Comparison of ENCODE assay signal across 8 cellular contexts in the genomic region with DNA sequence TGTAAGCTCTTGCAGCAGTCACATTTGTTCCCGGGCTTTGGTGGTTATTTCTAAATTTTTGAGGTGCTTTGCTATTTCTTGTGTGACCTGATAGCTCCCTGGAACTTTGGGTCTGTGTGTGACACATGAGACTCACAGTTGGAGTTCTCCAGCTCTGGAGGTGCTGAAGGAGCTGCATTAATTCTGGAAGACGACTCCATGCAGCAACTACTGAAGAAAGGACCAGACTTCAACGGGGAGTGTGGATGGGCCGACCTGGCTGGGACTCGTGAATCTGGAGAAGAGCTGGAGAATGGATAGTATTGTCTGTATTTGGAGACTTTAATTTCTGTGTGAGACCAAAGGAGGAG. TPM values are rescaled to one million over a fixed set of nuclear protein-coding genes. Genes with fewer than 3 reads are reported as not detected.
A peak's percentile ranks its signal among the peaks of the same experiment; 100 is the strongest.
DNase-seq lines count a peak whose midpoint lies in the region; ATAC-seq and TF ChIP-seq lines count a peak whose summit lies in the region.

No MANE protein-coding gene starts in this region.

- no peak overlapping the region for H4K5ac ChIP-seq in H9 (ENCODE audit: insufficient read length, low read depth, low read length)

- H3K18ac ChIP-seq in H9 (ENCODE audit: insufficient read length, low read depth, low read length): no peak overlapping the region

- no peaks in the 10 kb centered on the region for H3K36me3 ChIP-seq in hepatocyte (replicated peaks; ENCODE audit: insufficient read depth, low read depth)

- intact Hi-C loops in activated CD8-positive, alpha-beta T cell treated with anti-CD3 and anti-CD28 coated beads for 36 hours (cut with micrococcal nuclease): loop anchor here (2.0 kb wide), 1 partner anchor 69 kb away; no protein-coding TSS in a partner anchor

- H3K27me3 ChIP-seq in H9 (ENCODE audit: insufficient read depth, low read length) (no peaks in the 10 kb centered on the region), hepatocyte (no peaks in the 10 kb centered on the region)

- H3K4me1 Mint-ChIP-seq in H9: peaks cover 19 to 24% of the 10 kb centered on the region in 2 experiments
- peaks cover 29% of the 10 kb centered on the region for H3K4me1 Mint-ChIP-seq in activated CD8-positive, alpha-beta T cell treated with anti-CD3 and anti-CD28 coated beads for 36 hours (ENCODE audit: low read depth)

- H4K20me1 ChIP-seq in H9 (ENCODE audit: control insufficient read depth, insufficient read depth, insufficient read length) (no peaks in the 10 kb centered on the region), hepatocyte (ENCODE audit: insufficient read depth, poor library complexity, severe bottlenecking) (peaks cover 22% of the 10 kb centered on the region)

- no peak overlapping the region for H3T11ph ChIP-seq in H9 (ENCODE audit: low read length)

- H3K27ac Mint-ChIP-seq in H9: peak overlapping the region; percentile 23 to 39 (median 36); a peak in 5 of 7 replicates
- peak overlapping the region; percentile 99 for H3K27ac Mint-ChIP-seq in activated CD8-positive, alpha-beta T cell treated with anti-CD3 and anti-CD28 coated beads for 36 hours

- DNase-seq in H9: no peak
- no peak for DNase-seq in activated CD8-positive, alpha-beta T cell treated with anti-CD3 and anti-CD28 coated beads for 36 hours
- no peak for DNase-seq in hepatocyte (ENCODE audit: low spot score)
- DNase-seq in H4 (ENCODE audit: low spot score): no peak
- no peak for DNase-seq in DMS153 (lab: John Stamatoyannopoulos, UW)
- no peak for DNase-seq in OCI-M2 (lab: John Stamatoyannopoulos, UW; ENCODE audit: unreplicated experiment)
- no peak for DNase-seq in NCI-H2107 (lab: John Stamatoyannopoulos, UW)

- peak overlapping the region; percentile 99 to 100 for H3K4me3 Mint-ChIP-seq in H9
- H3K4me3 Mint-ChIP-seq in activated CD8-positive, alpha-beta T cell treated with anti-CD3 and anti-CD28 coated beads for 36 hours: peak overlapping the region; percentile 98

- H3K9me2 ChIP-seq in hepatocyte (replicated peaks; ENCODE audit: insufficient read depth): no peaks in the 10 kb centered on the region

- no peak overlapping the region for H2BK12ac ChIP-seq in H9 (ENCODE audit: insufficient read length, low read depth, low read length)

- POLR2A ChIA-PET in activated CD8-positive, alpha-beta T cell treated with anti-CD3 and anti-CD28 coated beads for 36 hours (lab: Charles Lee): interaction anchor here (0.7 to 4.4 kb wide), 8 partner anchors 9 to 169 kb away, joined by 3 to 68 read pairs (median 4); partner anchors contain the start of gene MRFAP1L1

- no peak overlapping the region for H4K91ac ChIP-seq in H9 (ENCODE audit: insufficient read length, low read depth, low read length)

- no peak overlapping the region for H3K56ac ChIP-seq in H9 (ENCODE audit: insufficient read length, low read depth, low read length)

- H3K79me2 ChIP-seq in H9 (ENCODE audit: insufficient read depth, low read length): peaks cover 10% of the 10 kb centered on the region
- peaks cover 39% of the 10 kb centered on the region for H3K79me2 ChIP-seq in hepatocyte

- CTCF ChIA-PET in activated CD8-positive, alpha-beta T cell treated with anti-CD3 and anti-CD28 coated beads for 36 hours (lab: Charles Lee): interaction anchor here (1.1 to 1.8 kb wide), 9 partner anchors 22 to 427 kb away, joined by 3 to 6 read pairs (median 4); no protein-coding TSS in a partner anchor

- H4K8ac ChIP-seq in H9 (replicated peaks; ENCODE audit: insufficient read length, low read depth, low read length): no peak overlapping the region

- no peak overlapping the region for H2BK15ac ChIP-seq in H9 (ENCODE audit: low read depth, low read length)

- H3K9ac ChIP-seq in H9 (ENCODE audit: extremely low read depth, insufficient read length, low read length): peak overlapping the region; percentile 95

- peaks cover 8% of the 10 kb centered on the region for H3K79me1 ChIP-seq in H9 (ENCODE audit: insufficient read depth, low read depth, low read length, poor library complexity, severe bottlenecking)

- no peak overlapping the region for H2AK5ac ChIP-seq in H9 (ENCODE audit: insufficient read length, low read length)

- H2BK120ac ChIP-seq in H9 (ENCODE audit: low read depth, low read length, poor library complexity, severe bottlenecking): no peak overlapping the region

- no peak overlapping the region for H3K23ac ChIP-seq in H9 (ENCODE audit: insufficient read length, low read depth, low read length)

- peaks cover 14% of the 10 kb centered on the region for H3K23me2 ChIP-seq in H9 (ENCODE audit: insufficient read length, low read depth, low read length, poor library complexity, severe bottlenecking)

- no peak for ATAC-seq in activated CD8-positive, alpha-beta T cell treated with anti-CD3 and anti-CD28 coated beads for 36 hours

- H3K9me3 ChIP-seq in H9 (ENCODE audit: control insufficient read depth, low read depth, low read length) (no peaks in the 10 kb centered on the region), hepatocyte (ENCODE audit: low read depth) (no peaks in the 10 kb centered on the region)

- H3K4me2 ChIP-seq in H9 (ENCODE audit: insufficient read depth, insufficient read length, low read length) (peak overlapping the region; percentile 95), hepatocyte (peak overlapping the region; percentile 87)

- H2BK5ac ChIP-seq in H9 (ENCODE audit: insufficient read length, low read length): no peak overlapping the region

- WGBS in H9 (ENCODE audit: extremely low coverage, insufficient read length, low lambda C conversion rate): no CpG with 5 or more reads among the region's 5 CpGs
- 56% methylated on average over 5 of the region's 5 CpGs for WGBS in hepatocyte (ENCODE audit: low lambda C conversion rate, missing lambda C conversion rate)

- H3K4me3 ChIP-seq in hepatocyte (peak overlapping the region; percentile 71), skin epidermis (peak overlapping the region; percentile 61 to 98 (median 88))

- TF ChIP-seq CTCF in H9 (conservative IDR thresholded peaks at IDR 0.05): no peak
- no peak for TF ChIP-seq CTCF in activated CD8-positive, alpha-beta T cell treated with anti-CD3 and anti-CD28 coated beads for 36 hours (IDR thresholded peaks at IDR 0.05)
- TF ChIP-seq CTCF in hepatocyte (IDR thresholded peaks at IDR 0.05; ENCODE audit: poor library complexity): no peak

- H3K4me1 ChIP-seq in H9 (ENCODE audit: insufficient read depth, low read length) (no peaks in the 10 kb centered on the region), hepatocyte (ENCODE audit: insufficient read depth) (peaks cover 10% of the 10 kb centered on the region)

- no peak overlapping the region for H3K14ac ChIP-seq in H9 (ENCODE audit: insufficient read depth, low read length)

- H3K36me3 Mint-ChIP-seq in H9 (ENCODE audit: insufficient read depth in 1 of 3, low read depth in 3 of 3): peaks cover 22 to 26% (median 25%) of the 10 kb centered on the region in 3 experiments
- peaks cover 30% of the 10 kb centered on the region for H3K36me3 Mint-ChIP-seq in activated CD8-positive, alpha-beta T cell treated with anti-CD3 and anti-CD28 coated beads for 36 hours (ENCODE audit: low read depth)

- no peak overlapping the region for H2BK20ac ChIP-seq in H9 (ENCODE audit: low read depth, low read length, poor library complexity, severe bottlenecking)

- H3K9me3 Mint-ChIP-seq in H9: peaks cover 2 to 3% of the 10 kb centered on the region in 2 experiments; a peak in 1 of 5 replicates
- peaks cover 1% of the 10 kb centered on the region for H3K9me3 Mint-ChIP-seq in activated CD8-positive, alpha-beta T cell treated with anti-CD3 and anti-CD28 coated beads for 36 hours

- no peak overlapping the region for H3K27ac ChIP-seq in H9 (ENCODE audit: insufficient read length, low read depth, low read length)
- H3K27ac ChIP-seq in hepatocyte: peak overlapping the region; percentile 97
- peak overlapping the region in 17 of 21 experiments; percentile 75 to 97 (median 91) for H3K27ac ChIP-seq in skin epidermis

- H3K27me3 Mint-ChIP-seq in H9 (ENCODE audit: low read depth): peaks cover 1% of the 10 kb centered on the region
- no peaks in the 10 kb centered on the region for H3K27me3 Mint-ChIP-seq in activated CD8-positive, alpha-beta T cell treated with anti-CD3 and anti-CD28 coated beads for 36 hours

- H2AFZ ChIP-seq in H9 (ENCODE audit: low read length) (no peak overlapping the region), hepatocyte (no peak overlapping the region)

- H3K4ac ChIP-seq in H9 (ENCODE audit: low read depth, low read length): no peak overlapping the region

RNA-seq across cellular contexts. Expression of gene MRFAP1, which starts 1.5 kb away (rescaled TPM):
- total RNA-seq in H9 (2021): 328 and 329 TPM in 2 replicates
- 100 to 1,000 TPM; 106 to 107 TPM for total RNA-seq in activated CD8-positive, alpha-beta T cell treated with anti-CD3 and anti-CD28 coated beads for 36 hours
- 221 and 238 TPM in 2 replicates for total RNA-seq in hepatocyte
- 225 and 256 TPM in 2 replicates for polyA plus RNA-seq in hepatocyte
- total RNA-seq in H4 (2014; rRNA removed; shearing (Covaris generic)): 82.6 and 203 TPM in 2 replicates

RNA-seq across cellular contexts. Expression of gene S100P, which starts 51.7 kb away (rescaled TPM):
- total RNA-seq in H9 (2021) (not detected in 2 replicates), hepatocyte (9.2 and 36.6 TPM in 2 replicates)
- 1 to 10 TPM; 3.4 to 4.3 TPM for total RNA-seq in activated CD8-positive, alpha-beta T cell treated with anti-CD3 and anti-CD28 coated beads for 36 hours
- polyA plus RNA-seq in hepatocyte: 51.6 and 99.1 TPM in 2 replicates
- total RNA-seq in H4 (2014; rRNA removed; shearing (Covaris generic)): 0.21 and 0.35 TPM in 2 replicates
